1 cellular context compared by ENCODE assay signal in the genomic region with DNA sequence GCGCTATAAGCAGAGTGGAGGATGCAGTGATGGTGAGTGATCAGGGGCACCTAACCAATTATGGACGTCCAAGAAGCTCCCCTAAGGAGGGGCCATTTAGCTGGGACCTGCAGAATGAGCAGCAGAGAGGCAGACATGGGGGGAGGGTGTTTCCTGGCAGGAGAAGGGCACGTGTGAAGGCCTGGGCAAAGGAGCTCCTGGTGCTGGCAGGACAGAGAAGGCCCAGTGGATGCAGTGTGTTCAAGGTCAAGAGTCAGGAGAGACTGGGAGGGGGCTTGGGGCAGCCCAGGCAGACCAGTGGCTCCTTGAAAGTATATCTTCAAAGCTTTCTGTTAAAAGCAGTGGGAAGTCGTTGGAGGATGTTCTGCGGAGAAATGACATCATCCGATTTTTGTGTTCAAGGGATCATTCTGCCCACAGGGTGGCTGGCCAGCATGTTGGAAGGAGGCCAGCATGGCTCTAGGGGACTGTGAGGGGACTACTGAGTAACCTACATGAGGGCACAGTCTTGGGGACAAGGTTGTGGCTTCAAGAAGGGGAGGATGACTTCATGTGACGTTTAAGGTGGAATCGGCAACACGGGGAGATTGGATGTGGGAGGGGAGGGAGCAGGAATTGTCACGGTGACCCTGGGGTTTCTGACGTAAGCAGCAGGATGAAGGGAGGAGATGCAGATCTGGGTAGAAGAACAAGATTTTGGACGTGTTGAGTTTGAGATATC.
TF ChIP-seq lines count a peak whose summit lies in the region.

No MANE protein-coding gene starts in this region.

TF ChIP-seq in HEK293, 187 proteins besides CTCF, POLR2A, EP300 and RAD21:
- TF ChIP-seq ZNF140 (tag by site-specific recombination; IDR thresholded peaks at IDR 0.05) (peak; percentile 49; the same call in 1 of the 2 replicates), TRIM28 (IDR thresholded peaks at IDR 0.05; ENCODE audit: borderline replicate concordance, low read length) (no peak), ZNF544 (tag by site-specific recombination; IDR thresholded peaks at IDR 0.05) (no peak), ZIC2 (tag by site-specific recombination; IDR thresholded peaks at IDR 0.05) (peak; percentile 71), TCF7L2 (IDR thresholded peaks at IDR 0.05; ENCODE audit: borderline replicate concordance, low read depth, low read length) (no peak), ZNF2 (tag by site-specific recombination; IDR thresholded peaks at IDR 0.05) (no peak), ZNF549 (tag by site-specific recombination; IDR thresholded peaks at IDR 0.05) (no peak), ZNF16 (tag by site-specific recombination; IDR thresholded peaks at IDR 0.05; ENCODE audit: low read depth) (no peak), ZFP41 (tag by site-specific recombination; IDR thresholded peaks at IDR 0.05; ENCODE audit: borderline replicate concordance) (no peak), ZNF626 (tag by site-specific recombination; IDR thresholded peaks at IDR 0.05) (no peak), ZNF623 (tag by site-specific recombination; IDR thresholded peaks at IDR 0.05) (no peak), EGR2 (tag by site-specific recombination; IDR thresholded peaks at IDR 0.05; ENCODE audit: low read depth) (peak; percentile 39), ZNF600 (tag by site-specific recombination; IDR thresholded peaks at IDR 0.05) (0 out of 2 replicates have a peak, but pooled peaks have one; percentile 23), ZNF677 (tag by site-specific recombination; IDR thresholded peaks at IDR 0.05) (no peak), ZFHX2 (tag by site-specific recombination; conservative IDR thresholded peaks at IDR 0.05) (peak; percentile 57), ZNF791 (tag by site-specific recombination; IDR thresholded peaks at IDR 0.05) (no peak), RBAK (tag by site-specific recombination; IDR thresholded peaks at IDR 0.05) (no peak), ZBTB48 (tag by site-specific recombination; IDR thresholded peaks at IDR 0.05) (peak; percentile 33; the same call in 1 of the 2 replicates), ZNF366 (tag by site-specific recombination; conservative IDR thresholded peaks at IDR 0.05) (no peak), ZNF776 (tag by site-specific recombination; IDR thresholded peaks at IDR 0.05; ENCODE audit: borderline replicate concordance) (no peak)
- TF ChIP-seq, protein P1, sequence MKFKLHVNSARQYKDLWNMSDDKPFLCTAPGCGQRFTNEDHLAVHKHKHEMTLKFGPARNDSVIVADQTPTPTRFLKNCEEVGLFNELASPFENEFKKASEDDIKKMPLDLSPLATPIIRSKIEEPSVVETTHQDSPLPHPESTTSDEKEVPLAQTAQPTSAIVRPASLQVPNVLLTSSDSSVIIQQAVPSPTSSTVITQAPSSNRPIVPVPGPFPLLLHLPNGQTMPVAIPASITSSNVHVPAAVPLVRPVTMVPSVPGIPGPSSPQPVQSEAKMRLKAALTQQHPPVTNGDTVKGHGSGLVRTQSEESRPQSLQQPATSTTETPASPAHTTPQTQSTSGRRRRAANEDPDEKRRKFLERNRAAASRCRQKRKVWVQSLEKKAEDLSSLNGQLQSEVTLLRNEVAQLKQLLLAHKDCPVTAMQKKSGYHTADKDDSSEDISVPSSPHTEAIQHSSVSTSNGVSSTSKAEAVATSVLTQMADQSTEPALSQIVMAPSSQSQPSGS (tag by site-specific recombination; IDR thresholded peaks at IDR 0.05; ENCODE audit: low read depth), result peak; percentile 74
- TF ChIP-seq, protein P2, sequence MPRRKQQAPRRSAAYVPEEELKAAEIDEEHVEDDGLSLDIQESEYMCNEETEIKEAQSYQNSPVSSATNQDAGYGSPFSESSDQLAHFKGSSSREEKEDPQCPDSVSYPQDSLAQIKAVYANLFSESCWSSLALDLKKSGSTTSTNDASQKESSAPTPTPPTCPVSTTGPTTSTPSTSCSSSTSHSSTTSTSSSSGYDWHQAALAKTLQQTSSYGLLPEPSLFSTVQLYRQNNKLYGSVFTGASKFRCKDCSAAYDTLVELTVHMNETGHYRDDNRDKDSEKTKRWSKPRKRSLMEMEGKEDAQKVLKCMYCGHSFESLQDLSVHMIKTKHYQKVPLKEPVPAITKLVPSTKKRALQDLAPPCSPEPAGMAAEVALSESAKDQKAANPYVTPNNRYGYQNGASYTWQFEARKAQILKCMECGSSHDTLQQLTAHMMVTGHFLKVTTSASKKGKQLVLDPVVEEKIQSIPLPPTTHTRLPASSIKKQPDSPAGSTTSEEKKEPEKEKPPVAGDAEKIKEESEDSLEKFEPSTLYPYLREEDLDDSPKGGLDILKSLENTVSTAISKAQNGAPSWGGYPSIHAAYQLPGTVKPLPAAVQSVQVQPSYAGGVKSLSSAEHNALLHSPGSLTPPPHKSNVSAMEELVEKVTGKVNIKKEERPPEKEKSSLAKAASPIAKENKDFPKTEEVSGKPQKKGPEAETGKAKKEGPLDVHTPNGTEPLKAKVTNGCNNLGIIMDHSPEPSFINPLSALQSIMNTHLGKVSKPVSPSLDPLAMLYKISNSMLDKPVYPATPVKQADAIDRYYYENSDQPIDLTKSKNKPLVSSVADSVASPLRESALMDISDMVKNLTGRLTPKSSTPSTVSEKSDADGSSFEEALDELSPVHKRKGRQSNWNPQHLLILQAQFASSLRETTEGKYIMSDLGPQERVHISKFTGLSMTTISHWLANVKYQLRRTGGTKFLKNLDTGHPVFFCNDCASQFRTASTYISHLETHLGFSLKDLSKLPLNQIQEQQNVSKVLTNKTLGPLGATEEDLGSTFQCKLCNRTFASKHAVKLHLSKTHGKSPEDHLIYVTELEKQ (tag by site-specific recombination; IDR thresholded peaks at IDR 0.05; ENCODE audit: borderline replicate concordance), result no peak
- TF ChIP-seq, protein P3, sequence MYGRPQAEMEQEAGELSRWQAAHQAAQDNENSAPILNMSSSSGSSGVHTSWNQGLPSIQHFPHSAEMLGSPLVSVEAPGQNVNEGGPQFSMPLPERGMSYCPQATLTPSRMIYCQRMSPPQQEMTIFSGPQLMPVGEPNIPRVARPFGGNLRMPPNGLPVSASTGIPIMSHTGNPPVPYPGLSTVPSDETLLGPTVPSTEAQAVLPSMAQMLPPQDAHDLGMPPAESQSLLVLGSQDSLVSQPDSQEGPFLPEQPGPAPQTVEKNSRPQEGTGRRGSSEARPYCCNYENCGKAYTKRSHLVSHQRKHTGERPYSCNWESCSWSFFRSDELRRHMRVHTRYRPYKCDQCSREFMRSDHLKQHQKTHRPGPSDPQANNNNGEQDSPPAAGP (tag by site-specific recombination; IDR thresholded peaks at IDR 0.05), result no peak
- TF ChIP-seq, protein P4, sequence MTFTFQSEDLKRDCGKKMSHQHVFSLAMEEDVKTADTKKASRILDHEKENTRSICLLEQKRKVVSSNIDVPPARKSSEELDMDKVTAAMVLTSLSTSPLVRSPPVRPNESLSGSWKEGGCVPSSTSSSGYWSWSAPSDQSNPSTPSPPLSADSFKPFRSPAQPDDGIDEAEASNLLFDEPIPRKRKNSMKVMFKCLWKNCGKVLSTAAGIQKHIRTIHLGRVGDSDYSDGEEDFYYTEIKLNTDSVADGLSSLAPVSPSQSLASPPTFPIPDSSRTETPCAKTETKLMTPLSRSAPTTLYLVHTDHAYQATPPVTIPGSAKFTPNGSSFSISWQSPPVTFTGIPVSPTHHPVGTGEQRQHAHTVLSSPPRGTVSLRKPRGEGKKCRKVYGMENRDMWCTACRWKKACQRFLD (tag by site-specific recombination; IDR thresholded peaks at IDR 0.05), result no peak
- TF ChIP-seq, protein P5, sequence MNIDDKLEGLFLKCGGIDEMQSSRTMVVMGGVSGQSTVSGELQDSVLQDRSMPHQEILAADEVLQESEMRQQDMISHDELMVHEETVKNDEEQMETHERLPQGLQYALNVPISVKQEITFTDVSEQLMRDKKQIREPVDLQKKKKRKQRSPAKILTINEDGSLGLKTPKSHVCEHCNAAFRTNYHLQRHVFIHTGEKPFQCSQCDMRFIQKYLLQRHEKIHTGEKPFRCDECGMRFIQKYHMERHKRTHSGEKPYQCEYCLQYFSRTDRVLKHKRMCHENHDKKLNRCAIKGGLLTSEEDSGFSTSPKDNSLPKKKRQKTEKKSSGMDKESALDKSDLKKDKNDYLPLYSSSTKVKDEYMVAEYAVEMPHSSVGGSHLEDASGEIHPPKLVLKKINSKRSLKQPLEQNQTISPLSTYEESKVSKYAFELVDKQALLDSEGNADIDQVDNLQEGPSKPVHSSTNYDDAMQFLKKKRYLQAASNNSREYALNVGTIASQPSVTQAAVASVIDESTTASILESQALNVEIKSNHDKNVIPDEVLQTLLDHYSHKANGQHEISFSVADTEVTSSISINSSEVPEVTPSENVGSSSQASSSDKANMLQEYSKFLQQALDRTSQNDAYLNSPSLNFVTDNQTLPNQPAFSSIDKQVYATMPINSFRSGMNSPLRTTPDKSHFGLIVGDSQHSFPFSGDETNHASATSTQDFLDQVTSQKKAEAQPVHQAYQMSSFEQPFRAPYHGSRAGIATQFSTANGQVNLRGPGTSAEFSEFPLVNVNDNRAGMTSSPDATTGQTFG (tag by site-specific recombination; IDR thresholded peaks at IDR 0.05; ENCODE audit: borderline replicate concordance), result no peak
- TF ChIP-seq, protein P6, sequence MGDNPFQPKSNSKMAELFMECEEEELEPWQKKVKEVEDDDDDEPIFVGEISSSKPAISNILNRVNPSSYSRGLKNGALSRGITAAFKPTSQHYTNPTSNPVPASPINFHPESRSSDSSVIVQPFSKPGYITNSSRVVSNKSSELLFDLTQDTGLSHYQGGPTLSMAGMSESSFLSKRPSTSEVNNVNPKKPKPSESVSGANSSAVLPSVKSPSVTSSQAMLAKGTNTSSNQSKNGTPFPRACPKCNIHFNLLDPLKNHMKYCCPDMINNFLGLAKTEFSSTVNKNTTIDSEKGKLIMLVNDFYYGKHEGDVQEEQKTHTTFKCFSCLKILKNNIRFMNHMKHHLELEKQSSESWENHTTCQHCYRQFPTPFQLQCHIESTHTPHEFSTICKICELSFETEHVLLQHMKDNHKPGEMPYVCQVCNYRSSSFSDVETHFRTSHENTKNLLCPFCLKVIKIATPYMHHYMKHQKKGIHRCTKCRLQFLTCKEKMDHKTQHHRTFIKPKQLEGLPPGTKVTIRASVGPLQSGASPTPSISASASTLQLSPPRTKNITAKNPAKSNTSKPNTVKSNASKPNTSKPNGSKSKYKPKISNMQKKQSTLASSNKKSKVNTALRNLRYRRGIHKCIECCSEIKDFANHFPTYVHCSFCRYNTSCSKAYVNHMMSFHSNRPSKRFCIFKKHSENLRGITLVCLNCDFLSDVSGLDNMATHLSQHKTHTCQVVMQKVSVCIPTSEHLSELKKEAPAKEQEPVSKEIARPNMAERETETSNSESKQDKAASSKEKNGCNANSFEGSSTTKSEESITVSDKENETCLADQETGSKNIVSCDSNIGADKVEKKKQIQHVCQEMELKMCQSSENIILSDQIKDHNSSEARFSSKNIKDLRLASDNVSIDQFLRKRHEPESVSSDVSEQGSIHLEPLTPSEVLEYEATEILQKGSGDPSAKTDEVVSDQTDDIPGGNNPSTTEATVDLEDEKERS (tag by site-specific recombination; IDR thresholded peaks at IDR 0.05), result no peak
